In genomic region chr11:119305556-119306372, GRCh38 we compare ENCODE assay signal across 19 cellular contexts. TPM values are rescaled to one million over a fixed set of nuclear protein-coding genes. Genes with fewer than 3 reads are reported as not detected.
DNase-seq lines count a peak whose midpoint lies in the region; ATAC-seq and TF ChIP-seq lines count a peak whose summit lies in the region.
"Had no signal": no experiment of that assay in that cellular context is flagged by ENCODE, and none has a peak within 500 bp of the region (broad histone marks: within the 10 kb centered on the region; RNA-seq: fewer than 3 reads in every experiment).

No MANE protein-coding gene starts in this region.

- H3K27me3 ChIP-seq in gastroesophageal sphincter, result no peaks in the 10 kb centered on the region
- H3K27me3 ChIP-seq: left lung had no signal

- peaks cover 0 to 73% (median 5%) of the 10 kb centered on the region in 3 donors for H3K4me1 ChIP-seq in gastroesophageal sphincter
- H3K4me1 ChIP-seq: HAP-1, left lung had no signal

- no peak overlapping the region for H3K4me3 ChIP-seq in gastroesophageal sphincter
- H3K4me3 ChIP-seq: HAP-1, left lung had no signal

- ATAC-seq in activated T-cell treated with anti-CD3 and anti-CD28 coated beads, Interleukin-2, amount 50 U/mL, for 4 hours, result peak; percentile 7 to 27
- ATAC-seq in gastroesophageal sphincter (no peak), GM21360 (IDR thresholded peaks at IDR 0.05; ENCODE audit: unreplicated experiment) (no peak), GM19467 (IDR thresholded peaks at IDR 0.05; ENCODE audit: unreplicated experiment) (no peak)
- ATAC-seq: left lung had no signal

- H3K4me3 Mint-ChIP-seq in activated T-cell treated with anti-CD3 and anti-CD28 coated beads, Interleukin-2, amount 50 U/mL, for 4 hours, result peak overlapping the region; percentile 37
- no peak overlapping the region for H3K4me3 Mint-ChIP-seq in activated CD4-positive, alpha-beta memory T cell treated with anti-CD3 and anti-CD28 coated beads, Interleukin-2, amount 10 ng/mL, durations not matched to agents 7 days and 5 days

- no peak for TF ChIP-seq CTCF in gastroesophageal sphincter (IDR thresholded peaks at IDR 0.05)

- TF ChIP-seq EP300 in gastroesophageal sphincter (IDR thresholded peaks at IDR 0.05), result no peak

- peaks cover 0 to 64% of the 10 kb centered on the region in 2 donors for H3K36me3 ChIP-seq in gastroesophageal sphincter

- 64 to 83% methylated on average over 1 to 7 of the region's 7 CpGs for whole genome bisulfite sequencing in gastroesophageal sphincter (ENCODE audit: low coverage in 1 of 2), 2 donors

- no peak for DNase-seq in activated T-cell treated with anti-CD3 and anti-CD28 coated beads, Interleukin-2, amount 50 U/mL, for 4 hours
- no peak for DNase-seq in activated T-cell treated with anti-CD3 and anti-CD28 coated beads, Interleukin-2, amount 50 U/mL, for 1 hour
- no peak for DNase-seq in activated CD4-positive, alpha-beta memory T cell treated with anti-CD3 and anti-CD28 coated beads, Interleukin-2, amount 10 ng/mL, durations not matched to agents 7 days and 5 days
- no peak for DNase-seq in erythroblast (lab: John Stamatoyannopoulos, UW)
- DNase-seq: ACHN; activated effector memory CD4-positive, alpha-beta T cell treated with anti-CD3 and anti-CD28 coated beads, Interleukin-2, amount 50 U/mL, for 16 hours; DMS79; head of caudate nucleus; left lung; NCI-H1092 treated with DMSO at 0.1 percent for 48 hours; NCI-H510A treated with DMSO at 0.1 percent for 48 hours; RPMI8226; stimulated activated CD4-positive, alpha-beta T cell treated with anti-CD3 and anti-CD28 coated beads, Interleukin-4, amount 100 ng/mL, for 1 hour had no signal

- H3K36me3 Mint-ChIP-seq in activated T-cell treated with anti-CD3 and anti-CD28 coated beads, Interleukin-2, amount 50 U/mL, for 4 hours (ENCODE audit: insufficient read depth), result peaks cover 37% of the 10 kb centered on the region
- H3K36me3 Mint-ChIP-seq in activated CD4-positive, alpha-beta memory T cell treated with anti-CD3 and anti-CD28 coated beads, Interleukin-2, amount 10 ng/mL, durations not matched to agents 7 days and 5 days (ENCODE audit: low read depth), result peaks cover 48% of the 10 kb centered on the region

- POLR2A ChIA-PET in activated CD4-positive, alpha-beta memory T cell treated with anti-CD3 and anti-CD28 coated beads, Interleukin-2, amount 10 ng/mL, durations not matched to agents 7 days and 5 days (lab: Charles Lee), result interaction anchor here (1.1 to 2.5 kb wide), 4 partner anchors 10 to 28 kb away, joined by 3 to 16 read pairs (median 6); partner anchors contain the start of genes MCAM and RNF26

- H3K4me1 Mint-ChIP-seq in activated T-cell treated with anti-CD3 and anti-CD28 coated beads, Interleukin-2, amount 50 U/mL, for 4 hours (ENCODE audit: low read depth), result peaks cover 26% of the 10 kb centered on the region
- peaks cover 20% of the 10 kb centered on the region for H3K4me1 Mint-ChIP-seq in activated CD4-positive, alpha-beta memory T cell treated with anti-CD3 and anti-CD28 coated beads, Interleukin-2, amount 10 ng/mL, durations not matched to agents 7 days and 5 days

- no peak for TF ChIP-seq POLR2A in gastroesophageal sphincter (IDR thresholded peaks at IDR 0.05)
- no peak for TF ChIP-seq POLR2A in erythroblast (IDR thresholded peaks at IDR 0.05; ENCODE audit: low read length)

- CTCF ChIA-PET in activated CD4-positive, alpha-beta memory T cell treated with anti-CD3 and anti-CD28 coated beads, Interleukin-2, amount 10 ng/mL, durations not matched to agents 7 days and 5 days (lab: Charles Lee), result interaction anchor here (1.0 to 6.3 kb wide), 4 partner anchors 13 to 32 kb away, joined by 3 to 45 read pairs (median 4); no protein-coding TSS in a partner anchor

- no peaks in the 10 kb centered on the region for H3K9me3 Mint-ChIP-seq in activated T-cell treated with anti-CD3 and anti-CD28 coated beads, Interleukin-2, amount 50 U/mL, for 4 hours
- H3K9me3 Mint-ChIP-seq in activated CD4-positive, alpha-beta memory T cell treated with anti-CD3 and anti-CD28 coated beads, Interleukin-2, amount 10 ng/mL, durations not matched to agents 7 days and 5 days, result no peaks in the 10 kb centered on the region

- H3K27me3 Mint-ChIP-seq in activated T-cell treated with anti-CD3 and anti-CD28 coated beads, Interleukin-2, amount 50 U/mL, for 4 hours (ENCODE audit: low read depth), result no peaks in the 10 kb centered on the region
- no peaks in the 10 kb centered on the region for H3K27me3 Mint-ChIP-seq in activated CD4-positive, alpha-beta memory T cell treated with anti-CD3 and anti-CD28 coated beads, Interleukin-2, amount 10 ng/mL, durations not matched to agents 7 days and 5 days

- no peaks in the 10 kb centered on the region for H3K9me3 ChIP-seq in gastroesophageal sphincter
- H3K9me3 ChIP-seq: HAP-1, left lung had no signal

- peak overlapping the region; percentile 27 to 99 (median 88) for H3K27ac ChIP-seq in gastroesophageal sphincter
- H3K27ac ChIP-seq in temporal lobe (ENCODE audit: low read depth, low read length), result peak overlapping the region; percentile 23

- peak overlapping the region; percentile 67 for H3K27ac Mint-ChIP-seq in activated CD4-positive, alpha-beta memory T cell treated with anti-CD3 and anti-CD28 coated beads, Interleukin-2, amount 10 ng/mL, durations not matched to agents 7 days and 5 days

RNA-seq across cellular contexts. Expression of gene MCAM, which starts 11.2 kb away (rescaled TPM):
- total RNA-seq in activated T-cell treated with anti-CD3 and anti-CD28 coated beads, Interleukin-2, amount 50 U/mL, for 4 hours, result 1 to 10 TPM in 2 of 3 donors, under 1 TPM in 1; 0.96 to 3.2 (median 2.1) TPM
- total RNA-seq in activated CD4-positive, alpha-beta memory T cell treated with anti-CD3 and anti-CD28 coated beads, Interleukin-2, amount 10 ng/mL, durations not matched to agents 7 days and 5 days, result 1 to 10 TPM; 6.5 to 6.6 TPM
- total RNA-seq in gastroesophageal sphincter, result 1,000 to 10,000 TPM in 3 of 4 donors, 100 to 1,000 TPM in 1; 702 to 1,904 (median 1,177) TPM
- total RNA-seq in temporal lobe, result 11.3 TPM

RNA-seq across cellular contexts. Expression of gene RNF26, which starts 28.6 kb away (rescaled TPM):
- 10 to 100 TPM; 18.6 to 20.7 (median 18.9) TPM for total RNA-seq in activated T-cell treated with anti-CD3 and anti-CD28 coated beads, Interleukin-2, amount 50 U/mL, for 4 hours
- total RNA-seq in activated CD4-positive, alpha-beta memory T cell treated with anti-CD3 and anti-CD28 coated beads, Interleukin-2, amount 10 ng/mL, durations not matched to agents 7 days and 5 days, result 10 to 100 TPM; 33.5 to 35.1 TPM
- total RNA-seq in gastroesophageal sphincter (10 to 100 TPM; 13.0 to 39.6 (median 17.1) TPM), temporal lobe (4.7 TPM)

RNA-seq across cellular contexts. Expression of gene C1QTNF5, which starts 34.9 kb away (rescaled TPM):
- total RNA-seq in activated T-cell treated with anti-CD3 and anti-CD28 coated beads, Interleukin-2, amount 50 U/mL, for 4 hours, result not detected
- total RNA-seq in activated CD4-positive, alpha-beta memory T cell treated with anti-CD3 and anti-CD28 coated beads, Interleukin-2, amount 10 ng/mL, durations not matched to agents 7 days and 5 days, result not detected
- 10 to 100 TPM; 44.3 to 52.1 (median 45.6) TPM for total RNA-seq in gastroesophageal sphincter
- total RNA-seq in temporal lobe, result 3.0 TPM

RNA-seq across cellular contexts. Expression of gene MFRP, which starts 40.7 kb away (rescaled TPM):
- not detected for total RNA-seq in activated T-cell treated with anti-CD3 and anti-CD28 coated beads, Interleukin-2, amount 50 U/mL, for 4 hours
- not detected for total RNA-seq in activated CD4-positive, alpha-beta memory T cell treated with anti-CD3 and anti-CD28 coated beads, Interleukin-2, amount 10 ng/mL, durations not matched to agents 7 days and 5 days
- under 1 TPM in 1 of 4 donors, not detected in 3; 0.15 TPM for total RNA-seq in gastroesophageal sphincter
- not detected for total RNA-seq in temporal lobe
- total RNA-seq: left lung, posterior vena cava had no signal

Comparison
In these comparisons a context has a peak if more than half of its experiments do, and no peak if none do; other contexts are left out.
1. ATAC-seq: peak in activated T-cell treated with anti-CD3 and anti-CD28 coated beads, Interleukin-2, amount 50 U/mL, for 4 hours (2 of 2); none in gastroesophageal sphincter (single experiment), GM21360 (single experiment) and GM19467 (single experiment).
2. RNA of gene MCAM, which starts 11.2 kb away (total RNA-seq): 702 to 1,904 TPM in gastroesophageal sphincter; 11.3 TPM in temporal lobe (single experiment), 6.5 to 6.6 TPM in activated CD4-positive, alpha-beta memory T cell treated with anti-CD3 and anti-CD28 coated beads, Interleukin-2, amount 10 ng/mL, durations not matched to agents 7 days and 5 days and 0.96 to 3.2 TPM in activated T-cell treated with anti-CD3 and anti-CD28 coated beads, Interleukin-2, amount 50 U/mL, for 4 hours; every median in the first group is over 10 times any median in the second.
3. RNA of gene C1QTNF5, which starts 34.9 kb away (total RNA-seq): 44.3 to 52.1 TPM in gastroesophageal sphincter; 3.0 TPM in temporal lobe (single experiment), not detected in activated T-cell treated with anti-CD3 and anti-CD28 coated beads, Interleukin-2, amount 50 U/mL, for 4 hours and not detected in activated CD4-positive, alpha-beta memory T cell treated with anti-CD3 and anti-CD28 coated beads, Interleukin-2, amount 10 ng/mL, durations not matched to agents 7 days and 5 days; every median in the first group is over 10 times any median in the second.